In genomic region chr4:53100801-53101581, GRCh38 we compare ENCODE assay signal across 15 cellular contexts.
DNase-seq lines count a peak whose midpoint lies in the region; ATAC-seq and FAIRE-seq lines count a peak whose summit lies in the region.
"Had no signal": no experiment of that assay in that cellular context is flagged by ENCODE, and none has a peak within 500 bp of the region (broad histone marks: within the 10 kb centered on the region; RNA-seq: fewer than 3 reads in every experiment).

No MANE protein-coding gene starts in this region.

- no peak for DNase-seq in activated naive CD8-positive, alpha-beta T cell treated with anti-CD3 and anti-CD28 coated beads, Interleukin-2, amount 50 U/mL, for 24 hours
- DNase-seq in activated naive CD8-positive, alpha-beta T cell treated with anti-CD3 and anti-CD28 coated beads for 36 hours = no peak
- peak; percentile 62 for DNase-seq in adipocyte (ENCODE audit: low read depth)
- DNase-seq in foreskin melanocyte = peak; percentile 14
- no peak for DNase-seq in mucosa of gallbladder (ENCODE audit: low spot score)
- DNase-seq in urothelium cell line (ENCODE audit: low spot score) = no peak
- no peak for DNase-seq in NCI-H1048 (lab: John Stamatoyannopoulos, UW)
- DNase-seq: effector memory CD8-positive, alpha-beta T cell; left colon; NCI-H748 treated with DMSO at 0.1 percent for 48 hours; T-helper 2 cell; upper lobe of left lung had no signal

- H3K4me1 Mint-ChIP-seq in activated naive CD8-positive, alpha-beta T cell treated with anti-CD3 and anti-CD28 coated beads, Interleukin-2, amount 50 U/mL, for 24 hours = peaks cover 14% of the 10 kb centered on the region
- H3K4me1 Mint-ChIP-seq in activated naive CD8-positive, alpha-beta T cell treated with anti-CD3 and anti-CD28 coated beads for 36 hours = peaks cover 12% of the 10 kb centered on the region
- peaks cover 14% of the 10 kb centered on the region for H3K4me1 Mint-ChIP-seq in stimulated activated naive CD8-positive, alpha-beta T cell treated with anti-CD3 and anti-CD28 coated beads, Interleukin-15, Interleukin-2, amounts not matched to agents 100 ng/mL and 50 ng/mL, for 24 hours (ENCODE audit: low read depth)
- H3K4me1 Mint-ChIP-seq: CD14-positive monocyte had no signal

- peaks cover 38% of the 10 kb centered on the region for H3K36me3 Mint-ChIP-seq in activated naive CD8-positive, alpha-beta T cell treated with anti-CD3 and anti-CD28 coated beads, Interleukin-2, amount 50 U/mL, for 24 hours (ENCODE audit: low read depth)
- peaks cover 48% of the 10 kb centered on the region for H3K36me3 Mint-ChIP-seq in activated naive CD8-positive, alpha-beta T cell treated with anti-CD3 and anti-CD28 coated beads for 36 hours
- H3K36me3 Mint-ChIP-seq in stimulated activated naive CD8-positive, alpha-beta T cell treated with anti-CD3 and anti-CD28 coated beads, Interleukin-15, Interleukin-2, amounts not matched to agents 100 ng/mL and 50 ng/mL, for 24 hours (ENCODE audit: low read depth) = peaks cover 44% of the 10 kb centered on the region

- H3K36me3 ChIP-seq in adipocyte (ENCODE audit: control insufficient read depth, insufficient read depth, low read length, severe bottlenecking) = no peaks in the 10 kb centered on the region
- H3K36me3 ChIP-seq: upper lobe of left lung had no signal

- FAIRE-seq in urothelium cell line (lab: Jason Lieb, UNC) = no peak

- no peaks in the 10 kb centered on the region for H3K27me3 Mint-ChIP-seq in activated naive CD8-positive, alpha-beta T cell treated with anti-CD3 and anti-CD28 coated beads, Interleukin-2, amount 50 U/mL, for 24 hours
- H3K27me3 Mint-ChIP-seq in activated naive CD8-positive, alpha-beta T cell treated with anti-CD3 and anti-CD28 coated beads for 36 hours = no peaks in the 10 kb centered on the region
- no peaks in the 10 kb centered on the region for H3K27me3 Mint-ChIP-seq in stimulated activated naive CD8-positive, alpha-beta T cell treated with anti-CD3 and anti-CD28 coated beads, Interleukin-15, Interleukin-2, amounts not matched to agents 100 ng/mL and 50 ng/mL, for 24 hours
- H3K27me3 Mint-ChIP-seq: effector memory CD8-positive, alpha-beta T cell; progenitor cell of endocrine pancreas had no signal

- no peaks in the 10 kb centered on the region for H3K9me3 ChIP-seq in adipocyte (ENCODE audit: control insufficient read depth, low read length)
- H3K9me3 ChIP-seq: upper lobe of left lung had no signal

- H3K27me3 ChIP-seq in adipocyte (replicated peaks; ENCODE audit: control insufficient read depth, insufficient read depth, low read length) = no peaks in the 10 kb centered on the region
- H3K27me3 ChIP-seq: upper lobe of left lung had no signal

- peak; percentile 90 for ATAC-seq in activated naive CD8-positive, alpha-beta T cell treated with anti-CD3 and anti-CD28 coated beads, Interleukin-2, amount 50 U/mL, for 24 hours
- ATAC-seq: effector memory CD8-positive, alpha-beta T cell; left colon had no signal

- peaks cover 25% of the 10 kb centered on the region for H3K4me1 ChIP-seq in adipocyte (ENCODE audit: control insufficient read depth, insufficient read depth, low read length)

- H3K9me3 Mint-ChIP-seq in activated naive CD8-positive, alpha-beta T cell treated with anti-CD3 and anti-CD28 coated beads, Interleukin-2, amount 50 U/mL, for 24 hours = peaks cover 23% of the 10 kb centered on the region
- peaks cover 19% of the 10 kb centered on the region for H3K9me3 Mint-ChIP-seq in activated naive CD8-positive, alpha-beta T cell treated with anti-CD3 and anti-CD28 coated beads for 36 hours
- H3K9me3 Mint-ChIP-seq in stimulated activated naive CD8-positive, alpha-beta T cell treated with anti-CD3 and anti-CD28 coated beads, Interleukin-15, Interleukin-2, amounts not matched to agents 100 ng/mL and 50 ng/mL, for 24 hours = peaks cover 17% of the 10 kb centered on the region

- no peak overlapping the region for H3K4me3 Mint-ChIP-seq in activated naive CD8-positive, alpha-beta T cell treated with anti-CD3 and anti-CD28 coated beads, Interleukin-2, amount 50 U/mL, for 24 hours
- no peak overlapping the region for H3K4me3 Mint-ChIP-seq in activated naive CD8-positive, alpha-beta T cell treated with anti-CD3 and anti-CD28 coated beads for 36 hours
- no peak overlapping the region for H3K4me3 Mint-ChIP-seq in stimulated activated naive CD8-positive, alpha-beta T cell treated with anti-CD3 and anti-CD28 coated beads, Interleukin-15, Interleukin-2, amounts not matched to agents 100 ng/mL and 50 ng/mL, for 24 hours
- H3K4me3 Mint-ChIP-seq: CD14-positive monocyte; effector memory CD8-positive, alpha-beta T cell had no signal

- peak overlapping the region; percentile 70 for H3K27ac Mint-ChIP-seq in activated naive CD8-positive, alpha-beta T cell treated with anti-CD3 and anti-CD28 coated beads, Interleukin-2, amount 50 U/mL, for 24 hours
- no peak overlapping the region for H3K27ac Mint-ChIP-seq in activated naive CD8-positive, alpha-beta T cell treated with anti-CD3 and anti-CD28 coated beads for 36 hours
- H3K27ac Mint-ChIP-seq in stimulated activated naive CD8-positive, alpha-beta T cell treated with anti-CD3 and anti-CD28 coated beads, Interleukin-15, Interleukin-2, amounts not matched to agents 100 ng/mL and 50 ng/mL, for 24 hours = peak overlapping the region; percentile 80
- H3K27ac Mint-ChIP-seq: CD14-positive monocyte; effector memory CD8-positive, alpha-beta T cell; progenitor cell of endocrine pancreas had no signal

- peak overlapping the region; percentile 56 for H3K4me3 ChIP-seq in adipocyte (ENCODE audit: low read length)
- H3K4me3 ChIP-seq: upper lobe of left lung had no signal

- peak overlapping the region; percentile 45 for H3K9ac ChIP-seq in adipocyte (ENCODE audit: low read length)

Comparison
In these comparisons a context has a peak if more than half of its experiments do, and no peak if none do; other contexts are left out.
1. DNase-seq: peak in adipocyte (single experiment) and foreskin melanocyte (single experiment); none in activated naive CD8-positive, alpha-beta T cell treated with anti-CD3 and anti-CD28 coated beads, Interleukin-2, amount 50 U/mL, for 24 hours (single experiment), activated naive CD8-positive, alpha-beta T cell treated with anti-CD3 and anti-CD28 coated beads for 36 hours (single experiment), mucosa of gallbladder (single experiment), urothelium cell line (single experiment) and NCI-H1048 (single experiment).